In the genomic region with DNA sequence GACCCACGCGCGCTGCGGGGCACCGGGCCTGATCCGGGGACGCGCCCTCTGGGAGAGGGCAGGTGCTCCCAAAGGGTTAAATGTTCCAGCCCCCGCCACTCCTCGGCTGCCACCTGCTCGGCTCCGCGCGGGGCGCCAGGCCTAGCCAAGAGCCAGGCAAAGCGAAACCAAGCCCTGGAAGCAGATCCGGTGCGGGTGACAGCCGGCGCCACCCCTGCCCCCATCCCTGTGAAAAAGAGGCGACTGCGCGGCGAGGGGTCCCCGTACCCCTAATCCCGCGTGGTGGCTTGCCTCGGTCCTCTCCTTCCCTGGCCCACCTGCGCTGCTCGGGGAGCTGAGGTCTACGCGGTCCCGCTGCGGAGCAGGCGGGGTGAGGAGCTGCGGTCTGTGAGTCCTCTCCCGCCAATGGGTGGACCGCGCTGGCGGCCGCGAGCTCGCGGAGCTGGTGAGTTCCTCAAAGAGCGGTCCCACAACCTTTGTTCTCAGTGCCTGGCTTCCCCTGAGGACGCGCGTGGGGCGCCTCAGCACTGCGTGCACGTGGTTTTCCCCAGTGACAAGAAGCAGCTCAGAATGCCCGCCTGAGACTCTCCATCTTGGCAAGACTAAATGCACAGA, we compare ENCODE assay signal across 1 cellular context.
TF ChIP-seq lines count a peak whose summit lies in the region.

A gene (minus strand): TSS at position 610 of the 615 bp plus-strand sequence.

TF ChIP-seq in H1, 55 proteins besides CTCF, POLR2A, EP300 and RAD21 (continued from another document):
- TF ChIP-seq, protein P1, sequence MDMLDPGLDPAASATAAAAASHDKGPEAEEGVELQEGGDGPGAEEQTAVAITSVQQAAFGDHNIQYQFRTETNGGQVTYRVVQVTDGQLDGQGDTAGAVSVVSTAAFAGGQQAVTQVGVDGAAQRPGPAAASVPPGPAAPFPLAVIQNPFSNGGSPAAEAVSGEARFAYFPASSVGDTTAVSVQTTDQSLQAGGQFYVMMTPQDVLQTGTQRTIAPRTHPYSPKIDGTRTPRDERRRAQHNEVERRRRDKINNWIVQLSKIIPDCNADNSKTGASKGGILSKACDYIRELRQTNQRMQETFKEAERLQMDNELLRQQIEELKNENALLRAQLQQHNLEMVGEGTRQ (IDR thresholded peaks at IDR 0.05; ENCODE audit: low read length): no peak
- peak; percentile 10; the same call in 1 of the 2 replicates for TF ChIP-seq BACH1 (IDR thresholded peaks at IDR 0.05; ENCODE audit: low read length)
- TF ChIP-seq KDM4A (IDR thresholded peaks at IDR 0.05; ENCODE audit: low read depth, low read length, severe bottlenecking): peak; percentile 97
- TF ChIP-seq JUND (IDR thresholded peaks at IDR 0.05; ENCODE audit: low read length): no peak
- TF ChIP-seq, protein P2, sequence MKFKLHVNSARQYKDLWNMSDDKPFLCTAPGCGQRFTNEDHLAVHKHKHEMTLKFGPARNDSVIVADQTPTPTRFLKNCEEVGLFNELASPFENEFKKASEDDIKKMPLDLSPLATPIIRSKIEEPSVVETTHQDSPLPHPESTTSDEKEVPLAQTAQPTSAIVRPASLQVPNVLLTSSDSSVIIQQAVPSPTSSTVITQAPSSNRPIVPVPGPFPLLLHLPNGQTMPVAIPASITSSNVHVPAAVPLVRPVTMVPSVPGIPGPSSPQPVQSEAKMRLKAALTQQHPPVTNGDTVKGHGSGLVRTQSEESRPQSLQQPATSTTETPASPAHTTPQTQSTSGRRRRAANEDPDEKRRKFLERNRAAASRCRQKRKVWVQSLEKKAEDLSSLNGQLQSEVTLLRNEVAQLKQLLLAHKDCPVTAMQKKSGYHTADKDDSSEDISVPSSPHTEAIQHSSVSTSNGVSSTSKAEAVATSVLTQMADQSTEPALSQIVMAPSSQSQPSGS (IDR thresholded peaks at IDR 0.05; ENCODE audit: low read length): no peak
- no peak for TF ChIP-seq POU5F1 (IDR thresholded peaks at IDR 0.05; ENCODE audit: low read depth, low read length)
- no peak for TF ChIP-seq KDM5A (IDR thresholded peaks at IDR 0.05; ENCODE audit: low read length)
- no peak for TF ChIP-seq SIN3A (conservative IDR thresholded peaks at IDR 0.05 in 1 of 2, IDR thresholded peaks at IDR 0.05 in 1 of 2; ENCODE audit: low read depth in 1 of 2, low read length in 2 of 2)
- TF ChIP-seq RFX5 (IDR thresholded peaks at IDR 0.05; ENCODE audit: borderline replicate concordance, low read depth, low read length): no peak
- TF ChIP-seq, protein P3, sequence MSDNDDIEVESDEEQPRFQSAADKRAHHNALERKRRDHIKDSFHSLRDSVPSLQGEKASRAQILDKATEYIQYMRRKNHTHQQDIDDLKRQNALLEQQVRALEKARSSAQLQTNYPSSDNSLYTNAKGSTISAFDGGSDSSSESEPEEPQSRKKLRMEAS (IDR thresholded peaks at IDR 0.05): peak; percentile 83
- TF ChIP-seq, protein P4, sequence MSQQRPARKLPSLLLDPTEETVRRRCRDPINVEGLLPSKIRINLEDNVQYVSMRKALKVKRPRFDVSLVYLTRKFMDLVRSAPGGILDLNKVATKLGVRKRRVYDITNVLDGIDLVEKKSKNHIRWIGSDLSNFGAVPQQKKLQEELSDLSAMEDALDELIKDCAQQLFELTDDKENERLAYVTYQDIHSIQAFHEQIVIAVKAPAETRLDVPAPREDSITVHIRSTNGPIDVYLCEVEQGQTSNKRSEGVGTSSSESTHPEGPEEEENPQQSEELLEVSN (IDR thresholded peaks at IDR 0.05): peak; percentile 87
- TF ChIP-seq GABPA (IDR thresholded peaks at IDR 0.05; ENCODE audit: borderline replicate concordance, insufficient read depth, low read length): no peak
- TF ChIP-seq CHD2 (IDR thresholded peaks at IDR 0.05; ENCODE audit: low read length): no peak
- no peak for TF ChIP-seq TEAD4 (IDR thresholded peaks at IDR 0.05; ENCODE audit: low read depth, low read length)
- no peak for TF ChIP-seq TBP (IDR thresholded peaks at IDR 0.05; ENCODE audit: low read depth, low read length)
- no peak for TF ChIP-seq BRCA1 (IDR thresholded peaks at IDR 0.05; ENCODE audit: low read depth, low read length)
- TF ChIP-seq SP2 (IDR thresholded peaks at IDR 0.05; ENCODE audit: low read length): no peak
- TF ChIP-seq SIX5 (IDR thresholded peaks at IDR 0.05; ENCODE audit: low read depth, low read length): no peak
- TF ChIP-seq FOSL1 (IDR thresholded peaks at IDR 0.05; ENCODE audit: insufficient read depth, low read depth, low read length): no peak
- no peak for TF ChIP-seq EGR1 (IDR thresholded peaks at IDR 0.05; ENCODE audit: borderline replicate concordance, low read depth, low read length)
